ENCODE assay signal across 1 cellular context in genomic region chr20:43559588-43559987, GRCh38.
A peak's percentile ranks its signal among the peaks of the same experiment; 100 is the strongest.
TF ChIP-seq lines count a peak whose summit lies in the region.

No MANE protein-coding gene starts in this region.

TF ChIP-seq in HepG2, 621 proteins besides CTCF, POLR2A, EP300 and RAD21 (continued from another document):
- TF ChIP-seq, protein P1, sequence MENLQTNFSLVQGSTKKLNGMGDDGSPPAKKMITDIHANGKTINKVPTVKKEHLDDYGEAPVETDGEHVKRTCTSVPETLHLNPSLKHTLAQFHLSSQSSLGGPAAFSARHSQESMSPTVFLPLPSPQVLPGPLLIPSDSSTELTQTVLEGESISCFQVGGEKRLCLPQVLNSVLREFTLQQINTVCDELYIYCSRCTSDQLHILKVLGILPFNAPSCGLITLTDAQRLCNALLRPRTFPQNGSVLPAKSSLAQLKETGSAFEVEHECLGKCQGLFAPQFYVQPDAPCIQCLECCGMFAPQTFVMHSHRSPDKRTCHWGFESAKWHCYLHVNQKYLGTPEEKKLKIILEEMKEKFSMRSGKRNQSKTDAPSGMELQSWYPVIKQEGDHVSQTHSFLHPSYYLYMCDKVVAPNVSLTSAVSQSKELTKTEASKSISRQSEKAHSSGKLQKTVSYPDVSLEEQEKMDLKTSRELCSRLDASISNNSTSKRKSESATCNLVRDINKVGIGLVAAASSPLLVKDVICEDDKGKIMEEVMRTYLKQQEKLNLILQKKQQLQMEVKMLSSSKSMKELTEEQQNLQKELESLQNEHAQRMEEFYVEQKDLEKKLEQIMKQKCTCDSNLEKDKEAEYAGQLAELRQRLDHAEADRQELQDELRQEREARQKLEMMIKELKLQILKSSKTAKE (CRISPR knock-in tag; IDR thresholded peaks at IDR 0.05; ENCODE audit: borderline replicate concordance) = no peak
- no peak; the same call in 1 of the 2 replicates for TF ChIP-seq ZNF225 (CRISPR knock-in tag; IDR thresholded peaks at IDR 0.05)
- 0 out of 2 replicates have a peak, but pooled peaks have one; percentile 49 for TF ChIP-seq ZNF839 (CRISPR knock-in tag; IDR thresholded peaks at IDR 0.05; ENCODE audit: borderline replicate concordance)
- TF ChIP-seq ZNF615 (CRISPR knock-in tag; IDR thresholded peaks at IDR 0.05; ENCODE audit: borderline replicate concordance) = 0 out of 2 replicates have a peak, but pooled peaks have one; percentile 9
- 0 out of 2 replicates have a peak, but pooled peaks have one; percentile 7 for TF ChIP-seq HOXA5 (CRISPR knock-in tag; IDR thresholded peaks at IDR 0.05)
- no peak for TF ChIP-seq STAG1 (CRISPR knock-in tag; IDR thresholded peaks at IDR 0.05)
- TF ChIP-seq, protein P2, sequence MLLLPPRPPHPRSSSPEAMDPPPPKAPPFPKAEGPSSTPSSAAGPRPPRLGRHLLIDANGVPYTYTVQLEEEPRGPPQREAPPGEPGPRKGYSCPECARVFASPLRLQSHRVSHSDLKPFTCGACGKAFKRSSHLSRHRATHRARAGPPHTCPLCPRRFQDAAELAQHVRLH (CRISPR knock-in tag; IDR thresholded peaks at IDR 0.05; ENCODE audit: borderline replicate concordance, low read depth) = peak; percentile 4; the same call in 1 of the 2 replicates
- TF ChIP-seq ZFP41 (CRISPR knock-in tag; IDR thresholded peaks at IDR 0.05; ENCODE audit: borderline replicate concordance) = 0 out of 2 replicates have a peak, but pooled peaks have one; percentile 62
- no peak for TF ChIP-seq NR2F1 (CRISPR knock-in tag; IDR thresholded peaks at IDR 0.05)
